Comparison of ENCODE assay signal across 8 cellular contexts in genomic region chr3:189272500-189273119, GRCh38.
DNase-seq lines count a peak whose midpoint lies in the region; ATAC-seq and TF ChIP-seq lines count a peak whose summit lies in the region.

No MANE protein-coding gene starts in this region.

- TF ChIP-seq CTCF in progenitor cell of endocrine pancreas (IDR thresholded peaks at IDR 0.05; ENCODE audit: unreplicated experiment): peak; percentile 65

- DNase-seq in NCI-H2171 treated with DMSO at 0.1 percent for 48 hours (lab: John Stamatoyannopoulos, UW): peak; percentile 39
- DNase-seq in NCI-H2171 (lab: John Stamatoyannopoulos, UW): no peak
- peak; percentile 66 for DNase-seq in NCI-H1105 treated with DMSO at 0.1 percent for 48 hours (lab: John Stamatoyannopoulos, UW)
- no peak for DNase-seq in activated T-helper 2 cell treated with anti-CD3 and anti-CD28 coated beads, Interferon-gamma antibody, Interleukin-2, Interleukin-4, amounts not matched to agents 10 μg/mL and 5 μg/mL and 100 μg/mL, durations not matched to agents 14 hours and 24 hours and 36 hours (ENCODE audit: low spot score)
- no peak for DNase-seq in progenitor cell of endocrine pancreas (ENCODE audit: low spot score, unreplicated experiment)
- DNase-seq in CD1c-positive myeloid dendritic cell (ENCODE audit: extremely low spot score): no peak
- no peak for DNase-seq in NCI-H187 treated with DMSO at 0.1 percent for 48 hours (lab: John Stamatoyannopoulos, UW)

- H3K27ac Mint-ChIP-seq in activated T-helper 2 cell treated with anti-CD3 and anti-CD28 coated beads, Interferon-gamma antibody, Interleukin-2, Interleukin-4, amounts not matched to agents 10 μg/mL and 5 μg/mL and 100 μg/mL, durations not matched to agents 14 hours and 24 hours and 36 hours: peak overlapping the region; percentile 81
- no peak overlapping the region for H3K27ac Mint-ChIP-seq in progenitor cell of endocrine pancreas

- peaks cover 48% of the 10 kb centered on the region for H3K4me1 Mint-ChIP-seq in activated T-helper 2 cell treated with anti-CD3 and anti-CD28 coated beads, Interferon-gamma antibody, Interleukin-2, Interleukin-4, amounts not matched to agents 10 μg/mL and 5 μg/mL and 100 μg/mL, durations not matched to agents 14 hours and 24 hours and 36 hours (ENCODE audit: low read depth)
- no peaks in the 10 kb centered on the region for H3K4me1 Mint-ChIP-seq in progenitor cell of endocrine pancreas (ENCODE audit: low read depth)

- H3K4me3 Mint-ChIP-seq in activated T-helper 2 cell treated with anti-CD3 and anti-CD28 coated beads, Interferon-gamma antibody, Interleukin-2, Interleukin-4, amounts not matched to agents 10 μg/mL and 5 μg/mL and 100 μg/mL, durations not matched to agents 14 hours and 24 hours and 36 hours (ENCODE audit: low read depth): no peak overlapping the region
- H3K4me3 Mint-ChIP-seq in progenitor cell of endocrine pancreas (ENCODE audit: low read depth): no peak overlapping the region

- intact Hi-C loops in activated T-helper 2 cell treated with anti-CD3 and anti-CD28 coated beads, Interferon-gamma antibody, Interleukin-2, Interleukin-4, amounts not matched to agents 10 μg/mL and 5 μg/mL and 100 μg/mL, durations not matched to agents 14 hours and 24 hours and 36 hours (cut with micrococcal nuclease): loop anchor here (1.0 to 10.0 kb wide), 7 partner anchors 36 to 676 kb away; no protein-coding TSS in a partner anchor

- no peak for ATAC-seq in HG02981 (IDR thresholded peaks at IDR 0.05; ENCODE audit: unreplicated experiment)

- peaks cover 9% of the 10 kb centered on the region for H3K9me3 Mint-ChIP-seq in activated T-helper 2 cell treated with anti-CD3 and anti-CD28 coated beads, Interferon-gamma antibody, Interleukin-2, Interleukin-4, amounts not matched to agents 10 μg/mL and 5 μg/mL and 100 μg/mL, durations not matched to agents 14 hours and 24 hours and 36 hours
- H3K9me3 Mint-ChIP-seq in progenitor cell of endocrine pancreas (ENCODE audit: low read depth): no peaks in the 10 kb centered on the region

- peaks cover 9% of the 10 kb centered on the region for H3K36me3 Mint-ChIP-seq in activated T-helper 2 cell treated with anti-CD3 and anti-CD28 coated beads, Interferon-gamma antibody, Interleukin-2, Interleukin-4, amounts not matched to agents 10 μg/mL and 5 μg/mL and 100 μg/mL, durations not matched to agents 14 hours and 24 hours and 36 hours (ENCODE audit: low read depth)
- H3K36me3 Mint-ChIP-seq in progenitor cell of endocrine pancreas (ENCODE audit: insufficient read depth): no peaks in the 10 kb centered on the region

- no peaks in the 10 kb centered on the region for H3K27me3 Mint-ChIP-seq in activated T-helper 2 cell treated with anti-CD3 and anti-CD28 coated beads, Interferon-gamma antibody, Interleukin-2, Interleukin-4, amounts not matched to agents 10 μg/mL and 5 μg/mL and 100 μg/mL, durations not matched to agents 14 hours and 24 hours and 36 hours (ENCODE audit: low read depth)
- H3K27me3 Mint-ChIP-seq in progenitor cell of endocrine pancreas: peaks cover 14% of the 10 kb centered on the region

Comparison
In these comparisons a context has a peak if more than half of its experiments do, and no peak if none do; other contexts are left out.
1. DNase-seq: peak in NCI-H2171 treated with DMSO at 0.1 percent for 48 hours (single experiment) and NCI-H1105 treated with DMSO at 0.1 percent for 48 hours (single experiment); none in NCI-H2171 (single experiment), activated T-helper 2 cell treated with anti-CD3 and anti-CD28 coated beads, Interferon-gamma antibody, Interleukin-2, Interleukin-4, amounts not matched to agents 10 μg/mL and 5 μg/mL and 100 μg/mL, durations not matched to agents 14 hours and 24 hours and 36 hours (single experiment), progenitor cell of endocrine pancreas (single experiment), CD1c-positive myeloid dendritic cell (single experiment) and NCI-H187 treated with DMSO at 0.1 percent for 48 hours (single experiment).